ENCODE assay signal across 20 cellular contexts in the genomic region with DNA sequence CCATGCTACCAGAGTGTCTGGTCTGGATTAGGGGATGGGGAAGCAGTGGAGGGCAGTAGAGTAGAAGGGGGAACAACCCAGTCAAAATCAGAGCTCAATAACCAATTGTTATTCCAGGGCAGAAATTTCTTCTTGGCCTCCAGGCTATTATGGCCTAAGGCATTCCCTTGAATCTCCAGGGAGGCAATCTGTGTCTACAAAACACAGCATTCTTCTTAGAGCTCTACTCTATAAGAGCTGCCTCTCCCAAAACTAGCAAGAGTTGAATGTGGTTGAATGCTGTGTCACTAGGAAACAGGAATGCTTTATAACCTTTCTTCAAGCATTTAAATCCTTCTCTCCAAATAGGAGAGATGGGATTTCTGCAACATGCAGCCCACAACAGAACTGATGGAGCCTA.
DNase-seq lines count a peak whose midpoint lies in the region; ATAC-seq and TF ChIP-seq lines count a peak whose summit lies in the region.
"Had no signal": no experiment of that assay in that cellular context is flagged by ENCODE, and none has a peak within 500 bp of the region (broad histone marks: within the 10 kb centered on the region; RNA-seq: fewer than 3 reads in every experiment).

No MANE protein-coding gene starts in this region.

- no peak for ATAC-seq in HG03139 (IDR thresholded peaks at IDR 0.05; ENCODE audit: unreplicated experiment)
- ATAC-seq: HCT116, PC-3 had no signal

- H3K9me3 ChIP-seq in BLaER1: no peaks in the 10 kb centered on the region
- H3K9me3 ChIP-seq: BE2C, SJSA1 had no signal

- BruUV-seq in Calu3 (replicated peaks; lab: Mats Ljungman, UMichigan): no TSS peak

- CTCF ChIA-PET in Calu3 (lab: Charles Lee): no interaction called here

- intact Hi-C loops in Calu3 (cut with micrococcal nuclease; ENCODE audit: unreplicated experiment): no loop called here

- H3K27ac Mint-ChIP-seq in nephron progenitor cell (no peak overlapping the region), Calu3 (ENCODE audit: unreplicated experiment) (no peak overlapping the region)
- H3K27ac Mint-ChIP-seq: CD4-positive, alpha-beta memory T cell had no signal

- no peaks in the 10 kb centered on the region for H3K27me3 Mint-ChIP-seq in nephron progenitor cell (ENCODE audit: low read depth, poor library complexity)
- peaks cover 13% of the 10 kb centered on the region for H3K27me3 Mint-ChIP-seq in Calu3 (ENCODE audit: unreplicated experiment)

- H3K36me3 Mint-ChIP-seq in nephron progenitor cell (ENCODE audit: low read depth) (no peaks in the 10 kb centered on the region), Calu3 (ENCODE audit: insufficient read depth, unreplicated experiment) (no peaks in the 10 kb centered on the region)
- H3K36me3 Mint-ChIP-seq: CD4-positive, alpha-beta memory T cell had no signal

- peaks cover 5% of the 10 kb centered on the region for H3K4me1 Mint-ChIP-seq in nephron progenitor cell
- no peaks in the 10 kb centered on the region for H3K4me1 Mint-ChIP-seq in Calu3 (ENCODE audit: low read depth, unreplicated experiment)

- H3K36me3 ChIP-seq in BLaER1: no peaks in the 10 kb centered on the region
- H3K36me3 ChIP-seq: BE2C, SJSA1 had no signal

- H3K9ac ChIP-seq in BLaER1: no peak overlapping the region
- H3K9ac ChIP-seq: GM23248 had no signal

- 0 out of 2 replicates have a peak overlapping the region, but pooled peaks have one; percentile 0 for H3K4me2 ChIP-seq in BLaER1

- 0 out of 2 replicates have a peak, but pooled peaks cover 6% of the 10 kb centered on the region for H3K4me1 ChIP-seq in BLaER1
- H3K4me1 ChIP-seq: BE2C, SJSA1 had no signal

- H3K4me3 Mint-ChIP-seq in nephron progenitor cell (no peak overlapping the region), Calu3 (ENCODE audit: low read depth, unreplicated experiment) (no peak overlapping the region)
- H3K4me3 Mint-ChIP-seq: CD4-positive, alpha-beta memory T cell had no signal

- H3K9me3 Mint-ChIP-seq in nephron progenitor cell (no peaks in the 10 kb centered on the region), Calu3 (ENCODE audit: low read depth, unreplicated experiment) (no peaks in the 10 kb centered on the region)
- H3K9me3 Mint-ChIP-seq: CD4-positive, alpha-beta memory T cell had no signal

- no peaks in the 10 kb centered on the region for H4K20me1 ChIP-seq in BLaER1

- H3K4me3 ChIP-seq in BLaER1: no peak overlapping the region
- H3K4me3 ChIP-seq: GM23248, SJSA1 had no signal

- no peak for TF ChIP-seq CTCF in nephron progenitor cell (IDR thresholded peaks at IDR 0.05)
- no peak for TF ChIP-seq CTCF in Calu3 (IDR thresholded peaks at IDR 0.05; ENCODE audit: unreplicated experiment)

- no peak overlapping the region for H3K27ac ChIP-seq in BLaER1
- H3K27ac ChIP-seq in caudate nucleus (ENCODE audit: low read depth, low read length): peak overlapping the region; percentile 39
- H3K27ac ChIP-seq: GM23248, SJSA1 had no signal

- peak in 1 of 61 donors; percentile 15 for DNase-seq in caudate nucleus (lab: John Stamatoyannopoulos, UW)
- DNase-seq in medulla oblongata (ENCODE audit: extremely low spot score): peak; percentile 24
- DNase-seq in stromal cell of bone marrow (ENCODE audit: low read depth): peak; percentile 38
- no peak for DNase-seq in nephron progenitor cell
- DNase-seq in Calu3: no peak
- DNase-seq: BE2C; CD4-positive, alpha-beta memory T cell; DND-41; GDM1; GM23248; KBM-7; NCI-H1436; NCI-H2029; NCI-H510A; NCI-H774; PC-3 had no signal

- H3K27me3 ChIP-seq in BLaER1: no peaks in the 10 kb centered on the region
- H3K27me3 ChIP-seq: BE2C, SJSA1 had no signal

Comparison
In these comparisons a context has a peak if more than half of its experiments do, and no peak if none do; other contexts are left out.
1. DNase-seq: peak in medulla oblongata (single experiment) and stromal cell of bone marrow (single experiment); none in nephron progenitor cell (single experiment) and Calu3 (single experiment).